23 cellular contexts compared by ENCODE assay signal in genomic region chr4:148068065-148068911, GRCh38.
DNase-seq lines count a peak whose midpoint lies in the region; ATAC-seq, FAIRE-seq and TF ChIP-seq lines count a peak whose summit lies in the region.
"Had no signal": no experiment of that assay in that cellular context is flagged by ENCODE, and none has a peak within 500 bp of the region (broad histone marks: within the 10 kb centered on the region; RNA-seq: fewer than 3 reads in every experiment).

No MANE protein-coding gene starts in this region.

- H3K27me3 Mint-ChIP-seq in neural crest cell (ENCODE audit: low read depth), result no peaks in the 10 kb centered on the region
- no peaks in the 10 kb centered on the region for H3K27me3 Mint-ChIP-seq in activated naive CD4-positive, alpha-beta T cell treated with anti-CD3 and anti-CD28 coated beads, Interleukin-2, amount 10 ng/mL, durations not matched to agents 7 days and 5 days
- H3K27me3 Mint-ChIP-seq: activated T-cell treated with anti-CD3 and anti-CD28 coated beads, Interleukin-2, amount 50 U/mL, for 24 hours; stimulated activated naive B cell treated with anti-CD40 and anti-IgM and Interleukin-4, amounts not matched to agents 10 μg/mL and 1 μg/mL and 100 μg/mL, for 72 hours had no signal

- H4K5ac ChIP-seq in H1 (ENCODE audit: insufficient read length, low read depth, low read length), result no peak overlapping the region

- H2BK12ac ChIP-seq in H1 (ENCODE audit: low read depth, low read length), result no peak overlapping the region

- no peak overlapping the region for H4K91ac ChIP-seq in H1 (replicated peaks; ENCODE audit: insufficient read length, low read length)

- no peak overlapping the region for H2BK5ac ChIP-seq in H1 (ENCODE audit: low read depth, low read length)

- H3K79me1 ChIP-seq in H1 (ENCODE audit: low read depth, low read length), result no peaks in the 10 kb centered on the region; the same call in 1 of the 2 replicates

- no peak overlapping the region for H3K4ac ChIP-seq in H1 (replicated peaks; ENCODE audit: insufficient read length, low read depth, low read length)

- TF ChIP-seq EP300 in H1 (IDR thresholded peaks at IDR 0.05; ENCODE audit: borderline replicate concordance in 1 of 2, low read depth in 2 of 2, low read length in 2 of 2), result no peak

- H2AFZ ChIP-seq in H1 (ENCODE audit: low read length), result no peak overlapping the region

- peak overlapping the region; percentile 32 for H3K27ac Mint-ChIP-seq in neural crest cell (ENCODE audit: unreplicated experiment)
- no peak overlapping the region for H3K27ac Mint-ChIP-seq in activated naive CD4-positive, alpha-beta T cell treated with anti-CD3 and anti-CD28 coated beads, Interleukin-2, amount 10 ng/mL, durations not matched to agents 7 days and 5 days
- H3K27ac Mint-ChIP-seq: activated T-cell treated with anti-CD3 and anti-CD28 coated beads, Interleukin-2, amount 50 U/mL, for 24 hours; stimulated activated naive B cell treated with anti-CD40 and anti-IgM and Interleukin-4, amounts not matched to agents 10 μg/mL and 1 μg/mL and 100 μg/mL, for 72 hours had no signal

- no peak overlapping the region for H2BK15ac ChIP-seq in H1 (ENCODE audit: low read length)

- CTCF ChIA-PET in H1 (lab: Charles Lee; ENCODE audit: partially characterized antibody), result interaction anchor here (0.7 to 2.2 kb wide), 11 partner anchors 8 to 492 kb away, joined by 3 to 11 read pairs (median 3); no protein-coding TSS in a partner anchor
- CTCF ChIA-PET in activated naive CD4-positive, alpha-beta T cell treated with anti-CD3 and anti-CD28 coated beads, Interleukin-2, amount 10 ng/mL, durations not matched to agents 7 days and 5 days (lab: Charles Lee), result interaction anchor here (0.6 kb wide), 1 partner anchor 871 kb away, joined by 3 read pairs; no protein-coding TSS in a partner anchor

- H4K20me1 ChIP-seq in H1 (replicated peaks in 1 of 2; ENCODE audit: control insufficient read depth in 1 of 2, insufficient read depth in 2 of 2, low read length in 2 of 2), result no peaks in the 10 kb centered on the region

- no peak overlapping the region for H2BK120ac ChIP-seq in H1 (replicated peaks; ENCODE audit: low read depth, low read length)

- H3K9ac ChIP-seq in H1 (replicated peaks in 1 of 4; ENCODE audit: extremely low read depth in 1 of 4, low read depth in 3 of 4, low read length in 3 of 4), result no peak overlapping the region

- peak; percentile 32 to 41 (median 40) for TF ChIP-seq CTCF in H1 (IDR thresholded peaks at IDR 0.05; ENCODE audit: control extremely low read depth in 1 of 3, insufficient read depth in 1 of 3, low read depth in 1 of 3, low read length in 3 of 3)
- no peak for TF ChIP-seq CTCF in neural crest cell (conservative IDR thresholded peaks at IDR 0.05)

- no peak overlapping the region for H3K4me2 ChIP-seq in H1 (ENCODE audit: insufficient read depth in 1 of 2, low read depth in 2 of 2, low read length in 2 of 2)

- DNase-seq in D341Med (ENCODE audit: low spot score) (peak; percentile 75), NCI-H524 (lab: John Stamatoyannopoulos, UW) (peak; percentile 60 to 78), H1 (ENCODE audit: low read depth in 1 of 2, low spot score in 2 of 2) (peak in 1 of 2 experiments; percentile 56), neural crest cell (ENCODE audit: low read depth, low spot score) (no peak)
- DNase-seq in activated CD4-positive, alpha-beta T cell treated with anti-CD3 and anti-CD28 coated beads, Interleukin-2, amount 50 U/mL, for 4 hours, result no peak
- no peak for DNase-seq in activated naive CD4-positive, alpha-beta T cell treated with anti-CD3 and anti-CD28 coated beads, Interleukin-2, amount 10 ng/mL, durations not matched to agents 7 days and 5 days
- DNase-seq: activated T-cell treated with anti-CD3 and anti-CD28 coated beads, Interleukin-2, amount 50 U/mL, for 24 hours; Calu3; esophagus squamous epithelium; HCEC 1CT; mammary epithelial cell; NCI-H187; NCI-H526 treated with DMSO at 0.1 percent for 48 hours; occipital lobe; stimulated activated naive B cell treated with anti-CD40 and anti-IgM and Interleukin-4, amounts not matched to agents 10 μg/mL and 1 μg/mL and 100 μg/mL, for 72 hours; T-helper 2 cell had no signal

- H3K23me2 ChIP-seq in H1 (ENCODE audit: low read depth, low read length), result no peaks in the 10 kb centered on the region

- WGBS in H1 (ENCODE audit: extremely low coverage in 1 of 2, insufficient coverage in 1 of 2, insufficient read length in 1 of 2, insufficient replicate concordance in 2 of 2, low coverage in 1 of 2, low lambda C conversion rate in 2 of 2, missing lambda C conversion rate in 1 of 2), 2 experiments, result 83% methylated on average over 9 of the region's 13 CpGs; no CpG with 5 or more reads in 1 of the 2 experiments

- peaks cover 0 to 3% (median 0%) of the 10 kb centered on the region in 4 experiments; a peak in 3 of 7 replicates for H3K4me1 ChIP-seq in H1 (replicated peaks in 1 of 4; ENCODE audit: control insufficient read depth in 3 of 4, insufficient read depth in 4 of 4, low read length in 3 of 4)

- no peak overlapping the region for H3K23ac ChIP-seq in H1 (ENCODE audit: insufficient read length)

- H3K9me3 Mint-ChIP-seq in neural crest cell, result no peaks in the 10 kb centered on the region
- H3K9me3 Mint-ChIP-seq in activated naive CD4-positive, alpha-beta T cell treated with anti-CD3 and anti-CD28 coated beads, Interleukin-2, amount 10 ng/mL, durations not matched to agents 7 days and 5 days, result peaks cover 5% of the 10 kb centered on the region

- no peak overlapping the region for H3K56ac ChIP-seq in H1 (replicated peaks; ENCODE audit: insufficient read length, low read depth, low read length)

- FAIRE-seq in H1 (lab: Jason Lieb, UNC), result no peak
- FAIRE-seq: GM12891 had no signal

- 0 out of 2 replicates have a peak overlapping the region, but pooled peaks have one; percentile 82 for H2AK5ac ChIP-seq in H1 (ENCODE audit: low read depth, low read length)

- no peak for TF ChIP-seq POLR2A in H1 (IDR thresholded peaks at IDR 0.05; ENCODE audit: control extremely low read depth in 1 of 2, low read depth in 2 of 2, low read length in 2 of 2)

- no peaks in the 10 kb centered on the region for H3K36me3 Mint-ChIP-seq in neural crest cell (ENCODE audit: low read depth)
- peaks cover 26% of the 10 kb centered on the region for H3K36me3 Mint-ChIP-seq in activated naive CD4-positive, alpha-beta T cell treated with anti-CD3 and anti-CD28 coated beads, Interleukin-2, amount 10 ng/mL, durations not matched to agents 7 days and 5 days
- H3K36me3 Mint-ChIP-seq: stimulated activated naive B cell treated with anti-CD40 and anti-IgM and Interleukin-4, amounts not matched to agents 10 μg/mL and 1 μg/mL and 100 μg/mL, for 72 hours had no signal

- H4K8ac ChIP-seq in H1 (ENCODE audit: extremely low read depth, insufficient read depth, low read length), result no peak overlapping the region

- no peaks in the 10 kb centered on the region for H3K9me3 ChIP-seq in H1 (ENCODE audit: insufficient read depth in 2 of 2, low read depth in 1 of 2, low read length in 1 of 2)
- H3K9me3 ChIP-seq: esophagus squamous epithelium, testis, vagina had no signal

- no peak overlapping the region for H2BK20ac ChIP-seq in H1 (ENCODE audit: low read length)

- H3K14ac ChIP-seq in H1 (ENCODE audit: insufficient read length), result no peak overlapping the region

- POLR2A ChIA-PET in H1 (lab: Charles Lee; ENCODE audit: partially characterized antibody), result no interaction called here

- no peak overlapping the region for H3K4me3 Mint-ChIP-seq in neural crest cell
- no peak overlapping the region for H3K4me3 Mint-ChIP-seq in activated naive CD4-positive, alpha-beta T cell treated with anti-CD3 and anti-CD28 coated beads, Interleukin-2, amount 10 ng/mL, durations not matched to agents 7 days and 5 days
- H3K4me3 Mint-ChIP-seq: activated T-cell treated with anti-CD3 and anti-CD28 coated beads, Interleukin-2, amount 50 U/mL, for 24 hours; stimulated activated naive B cell treated with anti-CD40 and anti-IgM and Interleukin-4, amounts not matched to agents 10 μg/mL and 1 μg/mL and 100 μg/mL, for 72 hours had no signal

- H3K4me3 ChIP-seq in H1 (ENCODE audit: extremely low read depth in 1 of 4, insufficient read depth in 2 of 4, low read depth in 3 of 4, low read length in 4 of 4), result no peak overlapping the region
- H3K4me3 ChIP-seq: coronary artery, esophagus squamous epithelium, testis, vagina had no signal

- peak; percentile 29 to 52; a peak in 3 of 4 replicates for TF ChIP-seq RAD21 in H1 (IDR thresholded peaks at IDR 0.05 in 1 of 2, conservative IDR thresholded peaks at IDR 0.05 in 1 of 2; ENCODE audit: low read depth in 2 of 2, low read length in 2 of 2)

- H3K27ac ChIP-seq in H1 (ENCODE audit: low read depth, low read length), result no peak overlapping the region
- H3K27ac ChIP-seq: C4-2B, coronary artery, esophagus squamous epithelium, testis, vagina, VCaP had no signal

- H3K27me3 ChIP-seq in H1 (replicated peaks in 1 of 4; ENCODE audit: control insufficient read depth in 3 of 4, extremely low read depth in 1 of 4, insufficient read depth in 3 of 4, low read length in 3 of 4), result no peaks in the 10 kb centered on the region
- H3K27me3 ChIP-seq: esophagus squamous epithelium, testis, vagina had no signal

- H3K36me3 ChIP-seq in H1 (ENCODE audit: control insufficient read depth in 2 of 4, insufficient read depth in 4 of 4, low read length in 3 of 4), result no peaks in the 10 kb centered on the region; a peak in 1 of 8 replicates

- H3K4me1 Mint-ChIP-seq in neural crest cell, result peaks cover 7% of the 10 kb centered on the region
- peaks cover 3% of the 10 kb centered on the region for H3K4me1 Mint-ChIP-seq in activated naive CD4-positive, alpha-beta T cell treated with anti-CD3 and anti-CD28 coated beads, Interleukin-2, amount 10 ng/mL, durations not matched to agents 7 days and 5 days
- H3K4me1 Mint-ChIP-seq: stimulated activated naive B cell treated with anti-CD40 and anti-IgM and Interleukin-4, amounts not matched to agents 10 μg/mL and 1 μg/mL and 100 μg/mL, for 72 hours had no signal

- no peak for ATAC-seq in GM21825 (IDR thresholded peaks at IDR 0.05; ENCODE audit: unreplicated experiment)
- ATAC-seq: stimulated activated naive B cell treated with anti-CD40 and anti-IgM and Interleukin-4, amounts not matched to agents 10 μg/mL and 1 μg/mL and 100 μg/mL, for 72 hours had no signal

- no peaks in the 10 kb centered on the region for H3K79me2 ChIP-seq in H1 (ENCODE audit: control insufficient read depth in 1 of 2, insufficient read depth in 2 of 2, low read length in 2 of 2)

- H3K18ac ChIP-seq in H1 (ENCODE audit: extremely low read depth, low read length), result no peak overlapping the region

TF ChIP-seq in H1, 55 proteins besides CTCF, POLR2A, EP300 and RAD21:
- TF ChIP-seq SP4 (IDR thresholded peaks at IDR 0.05; ENCODE audit: low read length) (no peak), MAX (IDR thresholded peaks at IDR 0.05) (peak; percentile 81)

Comparison
In these comparisons a context has a peak if more than half of its experiments do, and no peak if none do; other contexts are left out.
1. DNase-seq: peak in D341Med (single experiment) and NCI-H524 (2 of 2); none in neural crest cell (single experiment), activated CD4-positive, alpha-beta T cell treated with anti-CD3 and anti-CD28 coated beads, Interleukin-2, amount 50 U/mL, for 4 hours (0 of 2) and activated naive CD4-positive, alpha-beta T cell treated with anti-CD3 and anti-CD28 coated beads, Interleukin-2, amount 10 ng/mL, durations not matched to agents 7 days and 5 days (single experiment).